ENCODE assay signal across 11 cellular contexts in the genomic region with DNA sequence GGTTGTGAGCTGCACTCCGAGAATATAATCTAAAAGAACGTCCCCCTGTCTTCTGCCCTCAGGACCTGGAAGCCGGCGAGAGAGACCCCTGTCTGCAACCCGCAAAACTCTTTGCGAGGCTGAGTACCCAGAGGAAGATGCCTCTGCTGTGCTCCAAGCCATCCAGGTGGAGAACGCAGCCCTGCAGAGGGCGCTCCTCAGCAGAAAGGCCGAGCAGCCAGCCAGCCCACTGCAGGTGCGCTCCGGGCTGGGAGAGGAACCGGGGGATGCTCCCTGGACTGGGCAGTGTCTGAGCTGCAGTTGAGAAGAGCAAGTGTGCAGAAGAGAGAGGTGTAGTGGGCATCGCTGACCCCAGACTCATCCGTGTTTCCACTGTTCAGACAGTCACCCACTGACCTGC.
DNase-seq lines count a peak whose midpoint lies in the region; TF ChIP-seq lines count a peak whose summit lies in the region.
"Had no signal": no experiment of that assay in that cellular context is flagged by ENCODE, and none has a peak within 500 bp of the region (broad histone marks: within the 10 kb centered on the region; RNA-seq: fewer than 3 reads in every experiment).

No MANE protein-coding gene starts in this region.

- no peak overlapping the region for H3K4me2 ChIP-seq in H9 (ENCODE audit: insufficient read depth, insufficient read length, low read length)

- intact Hi-C loops in Calu3 (cut with micrococcal nuclease; ENCODE audit: unreplicated experiment) = loop anchor here (10.0 kb wide), 1 partner anchor 167 kb away; no protein-coding TSS in a partner anchor

- H3K36me3 Mint-ChIP-seq in Calu3 (ENCODE audit: insufficient read depth, unreplicated experiment) = no peaks in the 10 kb centered on the region
- H3K36me3 Mint-ChIP-seq in H9 (ENCODE audit: insufficient read depth in 1 of 3, low read depth in 3 of 3) = peaks cover 0 to 5% (median 3%) of the 10 kb centered on the region in 3 experiments; a peak in 2 of 7 replicates

- H3K4me1 ChIP-seq in H9 (ENCODE audit: insufficient read depth, low read length) = peaks cover 5% of the 10 kb centered on the region; the same call in 1 of the 2 replicates
- H3K4me1 ChIP-seq: HAP-1 had no signal

- H3K4me1 Mint-ChIP-seq in Calu3 (ENCODE audit: low read depth, unreplicated experiment) = no peaks in the 10 kb centered on the region
- peaks cover 37 to 46% of the 10 kb centered on the region in 2 experiments for H3K4me1 Mint-ChIP-seq in H9
- H3K4me1 Mint-ChIP-seq: IgD-negative memory B cell had no signal

- H2AFZ ChIP-seq in H9 (ENCODE audit: low read length) = no peak overlapping the region

- H2BK15ac ChIP-seq in H9 (ENCODE audit: low read depth, low read length) = no peak overlapping the region

- no peak overlapping the region for H3T11ph ChIP-seq in H9 (ENCODE audit: low read length)

- H3K27ac ChIP-seq in H9 (ENCODE audit: insufficient read length, low read depth, low read length) = no peak overlapping the region

- no TSS peak for BruUV-seq in Calu3 (replicated peaks; lab: Mats Ljungman, UMichigan)

- H2BK20ac ChIP-seq in H9 (ENCODE audit: low read depth, low read length, poor library complexity, severe bottlenecking) = no peak overlapping the region

- H2BK120ac ChIP-seq in H9 (ENCODE audit: low read depth, low read length, poor library complexity, severe bottlenecking) = no peak overlapping the region

- TF ChIP-seq CTCF in Calu3 (IDR thresholded peaks at IDR 0.05; ENCODE audit: unreplicated experiment) (peak; percentile 17), H9 (conservative IDR thresholded peaks at IDR 0.05) (peak; percentile 92), astrocyte of the cerebellum (IDR thresholded peaks at IDR 0.05; ENCODE audit: low read depth, low read length, missing control alignments) (peak; percentile 43)

- no peak overlapping the region for H4K8ac ChIP-seq in H9 (replicated peaks; ENCODE audit: insufficient read length, low read depth, low read length)

- H3K9me3 ChIP-seq in H9 (ENCODE audit: control insufficient read depth, low read depth, low read length) = no peaks in the 10 kb centered on the region
- H3K9me3 ChIP-seq: HAP-1 had no signal

- no peak overlapping the region for H3K4ac ChIP-seq in H9 (ENCODE audit: low read depth, low read length)

- WGBS in H9 (ENCODE audit: extremely low coverage, insufficient read length, low lambda C conversion rate) = no CpG with 5 or more reads among the region's 14 CpGs

- no peak overlapping the region for H2AK5ac ChIP-seq in H9 (ENCODE audit: insufficient read length, low read length)

- no peaks in the 10 kb centered on the region for H3K79me2 ChIP-seq in H9 (ENCODE audit: insufficient read depth, low read length)

- H3K23ac ChIP-seq in H9 (ENCODE audit: insufficient read length, low read depth, low read length) = no peak overlapping the region

- no peak overlapping the region for H3K18ac ChIP-seq in H9 (ENCODE audit: insufficient read length, low read depth, low read length)

- H2BK12ac ChIP-seq in H9 (ENCODE audit: insufficient read length, low read depth, low read length) = no peak overlapping the region

- no peaks in the 10 kb centered on the region for H3K23me2 ChIP-seq in H9 (ENCODE audit: insufficient read length, low read depth, low read length, poor library complexity, severe bottlenecking)

- no peak overlapping the region for H3K4me3 Mint-ChIP-seq in Calu3 (ENCODE audit: low read depth, unreplicated experiment)
- H3K4me3 Mint-ChIP-seq in H9 = peak overlapping the region in 1 of 2 experiments; percentile 15; a peak in 1 of 5 replicates
- H3K4me3 Mint-ChIP-seq: IgD-negative memory B cell had no signal

- H3K4me3 ChIP-seq in astrocyte of the cerebellum (ENCODE audit: low read depth, low read length) = no peak overlapping the region
- H3K4me3 ChIP-seq: HAP-1 had no signal

- CTCF ChIA-PET in Calu3 (lab: Charles Lee) = interaction anchor here (0.5 kb wide), 2 partner anchors 12 to 31 kb away, joined by 3 read pairs; no protein-coding TSS in a partner anchor

- no peak overlapping the region for H2BK5ac ChIP-seq in H9 (ENCODE audit: insufficient read length, low read length)

- no peak overlapping the region for H3K9ac ChIP-seq in H9 (ENCODE audit: extremely low read depth, insufficient read length, low read length)

- no peak for DNase-seq in Calu3
- peak; percentile 91 for DNase-seq in H9
- no peak for DNase-seq in astrocyte of the cerebellum (ENCODE audit: low read depth)
- peak; percentile 80 for DNase-seq in mesenteric fat pad (ENCODE audit: low spot score)
- DNase-seq in DMS53 (lab: John Stamatoyannopoulos, UW) = no peak
- DNase-seq in activated gamma-delta T cell (lab: John Stamatoyannopoulos, UW) = no peak
- no peak for DNase-seq in amniotic stem cell (lab: John Stamatoyannopoulos, UW)
- DNase-seq in NCI-H2029 (lab: John Stamatoyannopoulos, UW) = no peak
- DNase-seq: midbrain had no signal

- no peak overlapping the region for H3K56ac ChIP-seq in H9 (ENCODE audit: insufficient read length, low read depth, low read length)

- no peaks in the 10 kb centered on the region for H3K27me3 ChIP-seq in H9 (ENCODE audit: insufficient read depth, low read length)

- no peak overlapping the region for H3K14ac ChIP-seq in H9 (ENCODE audit: insufficient read depth, low read length)

- in situ Hi-C loops in astrocyte of the cerebellum (cut with HindIII; ENCODE audit: low sequenced_read_pairs) = no loop called here

- H3K27me3 Mint-ChIP-seq in Calu3 (ENCODE audit: unreplicated experiment) = no peaks in the 10 kb centered on the region
- no peaks in the 10 kb centered on the region; the same call in 1 of the 2 replicates for H3K27me3 Mint-ChIP-seq in H9 (ENCODE audit: low read depth)
- H3K27me3 Mint-ChIP-seq: IgD-negative memory B cell had no signal

- H4K20me1 ChIP-seq in H9 (ENCODE audit: control insufficient read depth, insufficient read depth, insufficient read length) = no peaks in the 10 kb centered on the region

- H3K9me3 Mint-ChIP-seq in Calu3 (ENCODE audit: low read depth, unreplicated experiment) (no peaks in the 10 kb centered on the region), H9 (peaks cover 0 to 2% of the 10 kb centered on the region in 2 experiments; a peak in 1 of 5 replicates)

- H3K27ac Mint-ChIP-seq in Calu3 (ENCODE audit: unreplicated experiment) (no peak overlapping the region), H9 (no peak overlapping the region)
- H3K27ac Mint-ChIP-seq: IgD-negative memory B cell had no signal

- H3K79me1 ChIP-seq in H9 (ENCODE audit: insufficient read depth, low read depth, low read length, poor library complexity, severe bottlenecking) = no peaks in the 10 kb centered on the region

- H4K91ac ChIP-seq in H9 (ENCODE audit: insufficient read length, low read depth, low read length) = no peak overlapping the region

- H4K5ac ChIP-seq in H9 (ENCODE audit: insufficient read length, low read depth, low read length) = no peak overlapping the region

Comparison
In these comparisons a context has a peak if more than half of its experiments do, and no peak if none do; other contexts are left out.
1. DNase-seq: peak in H9 (single experiment) and mesenteric fat pad (single experiment); none in Calu3 (single experiment), astrocyte of the cerebellum (single experiment), DMS53 (single experiment), activated gamma-delta T cell (single experiment), amniotic stem cell (single experiment) and NCI-H2029 (single experiment).
2. CTCF ChIP-seq: peak in every context shown above with its lines; median percentile 92 in H9; 43 in astrocyte of the cerebellum; 17 in Calu3.